Comparison of ENCODE assay signal across 9 cellular contexts in genomic region chr2:96404446-96405373, GRCh38.
A peak's percentile ranks its signal among the peaks of the same experiment; 100 is the strongest.
DNase-seq lines count a peak whose midpoint lies in the region; ATAC-seq and TF ChIP-seq lines count a peak whose summit lies in the region.
"Had no signal": no experiment of that assay in that cellular context is flagged by ENCODE, and none has a peak within 500 bp of the region (broad histone marks: within the 10 kb centered on the region; RNA-seq: fewer than 3 reads in every experiment).

No MANE protein-coding gene starts in this region.

- H3K4me3 ChIP-seq in MG63 (no peak overlapping the region), right cardiac atrium (ENCODE audit: low read length) (no peak overlapping the region), stomach (no peak overlapping the region), OCI-LY7 (ENCODE audit: low read depth, low read length, poor library complexity, severe bottlenecking) (no peak overlapping the region)

- H3K4me2 ChIP-seq in OCI-LY7 (ENCODE audit: low read length): no peak overlapping the region

- no peak for TF ChIP-seq CTCF in stomach (IDR thresholded peaks at IDR 0.05)
- no peak for TF ChIP-seq CTCF in OCI-LY7 (conservative IDR thresholded peaks at IDR 0.05; ENCODE audit: low read length)

- H2AFZ ChIP-seq in OCI-LY7 (ENCODE audit: low read length): no peak overlapping the region

- ATAC-seq in right cardiac atrium (peak; percentile 7 to 13), HG02885 (IDR thresholded peaks at IDR 0.05; ENCODE audit: poor library complexity, unreplicated experiment) (no peak)

- POLR2A ChIA-PET in OCI-LY7 (lab: Charles Lee): no interaction called here

- no peak overlapping the region for H3K27ac ChIP-seq in right cardiac atrium (ENCODE audit: low read length)
- H3K27ac ChIP-seq in stomach: no peak overlapping the region
- no peak overlapping the region for H3K27ac ChIP-seq in OCI-LY7 (ENCODE audit: low read depth, low read length, poor library complexity, severe bottlenecking)

- intact Hi-C loops in right cardiac atrium (cut with DNase I): loop anchor here in 1 of 4 donors (5.0 kb wide), 1 partner anchor 103 kb away; the partner anchor contains the start of gene NEURL3
- intact Hi-C loops in stomach (cut with DNase I; ENCODE audit: low total_unique reads): loop anchor here (5.0 kb wide), 1 partner anchor 103 kb away; the partner anchor contains the start of gene NEURL3
- intact Hi-C loops in OCI-LY7 (cut with micrococcal nuclease; ENCODE audit: unreplicated experiment): no loop called here

- no peak for TF ChIP-seq EP300 in stomach (IDR thresholded peaks at IDR 0.05)

- CTCF ChIA-PET in OCI-LY7 (lab: Charles Lee; ENCODE audit: unreplicated experiment): no interaction called here

- 69% methylated on average over 13 of the region's 13 CpGs for WGBS in right cardiac atrium
- 45 to 55% (median 47%) methylated on average over 8 to 13 of the region's 13 CpGs for WGBS in stomach, 5 donors

- H3K79me2 ChIP-seq in OCI-LY7 (ENCODE audit: insufficient read depth, low read depth, low read length): no peaks in the 10 kb centered on the region

- no peak for TF ChIP-seq POLR2A in stomach (IDR thresholded peaks at IDR 0.05)

- peak; percentile 56 for DNase-seq in MG63
- peak; percentile 63 for DNase-seq in NCI-H526 treated with DMSO at 0.1 percent for 48 hours (lab: John Stamatoyannopoulos, UW)
- peak; percentile 33 to 71 (median 60) for DNase-seq in right cardiac atrium
- DNase-seq in stomach: peak; percentile 74
- DNase-seq in OCI-LY7 (ENCODE audit: low spot score): no peak
- DNase-seq in NK-92 treated with Interleukin-12 subunit alpha and Interleukin-12 subunit beta, amount 100 ng/mL, for 24 hours (lab: John Stamatoyannopoulos, UW): no peak
- DNase-seq: activated naive CD4-positive, alpha-beta T cell; stimulated activated CD4-positive, alpha-beta T cell treated with anti-CD3 and anti-CD28 coated beads, Interleukin-12 subunit alpha, Interleukin-12 subunit beta, amount 100 ng/mL, for 4 hours had no signal

- peaks cover 9% of the 10 kb centered on the region for H3K4me1 ChIP-seq in right cardiac atrium (ENCODE audit: control insufficient read depth, insufficient read depth, low read length)
- H3K4me1 ChIP-seq in stomach: peaks cover 17 to 33% (median 28%) of the 10 kb centered on the region in 4 donors
- H3K4me1 ChIP-seq in OCI-LY7 (ENCODE audit: insufficient read depth, low read length, poor library complexity, severe bottlenecking): peaks cover 4% of the 10 kb centered on the region

- no peaks in the 10 kb centered on the region for H3K9me3 ChIP-seq in MG63
- no peaks in the 10 kb centered on the region for H3K9me3 ChIP-seq in right cardiac atrium (ENCODE audit: control insufficient read depth, low read length)
- H3K9me3 ChIP-seq in stomach: no peaks in the 10 kb centered on the region
- no peaks in the 10 kb centered on the region for H3K9me3 ChIP-seq in OCI-LY7 (ENCODE audit: low read length)

- H3K27me3 ChIP-seq in MG63 (no peaks in the 10 kb centered on the region), right cardiac atrium (ENCODE audit: control insufficient read depth, insufficient read depth) (no peaks in the 10 kb centered on the region), stomach (no peaks in the 10 kb centered on the region)

- no peaks in the 10 kb centered on the region for H3K9me2 ChIP-seq in OCI-LY7 (ENCODE audit: insufficient read depth, low read length)

- no peaks in the 10 kb centered on the region for H4K20me1 ChIP-seq in OCI-LY7 (ENCODE audit: insufficient read depth, low read length)

- H3K36me3 ChIP-seq in MG63 (no peaks in the 10 kb centered on the region), stomach (no peaks in the 10 kb centered on the region), OCI-LY7 (ENCODE audit: insufficient read depth, low read length) (no peaks in the 10 kb centered on the region)

- BruUV-seq in OCI-LY7 (replicated peaks; lab: Mats Ljungman, UMichigan): no TSS peak

Comparison
In these comparisons a context has a peak if more than half of its experiments do, and no peak if none do; other contexts are left out.
1. DNase-seq: peak in MG63 (single experiment), NCI-H526 treated with DMSO at 0.1 percent for 48 hours (single experiment), right cardiac atrium (3 of 3) and stomach (single experiment); none in OCI-LY7 (single experiment) and NK-92 treated with Interleukin-12 subunit alpha and Interleukin-12 subunit beta, amount 100 ng/mL, for 24 hours (single experiment).